Comparison of ENCODE assay signal across 14 cellular contexts in genomic region chr20:31671324-31671723, GRCh38. TPM values are rescaled to one million over a fixed set of nuclear protein-coding genes. Genes with fewer than 3 reads are reported as not detected.
DNase-seq lines count a peak whose midpoint lies in the region; ATAC-seq and TF ChIP-seq lines count a peak whose summit lies in the region.
"Had no signal": no experiment of that assay in that cellular context is flagged by ENCODE, and none has a peak within 500 bp of the region (broad histone marks: within the 10 kb centered on the region; RNA-seq: fewer than 3 reads in every experiment).

No MANE protein-coding gene starts in this region.

- H3K27me3 ChIP-seq in left lung, result no peaks in the 10 kb centered on the region
- H3K27me3 ChIP-seq: brain microvascular endothelial cell had no signal

- peak overlapping the region; percentile 38 for H3K27ac ChIP-seq in KOPT-K1 (ENCODE audit: low read depth, low read length, poor library complexity, severe bottlenecking)
- peak overlapping the region; percentile 57 to 75 for H3K27ac ChIP-seq in left lung
- H3K27ac ChIP-seq: brain microvascular endothelial cell, GM23248 had no signal

- DNase-seq in activated naive CD4-positive, alpha-beta T cell treated with anti-CD3 and anti-CD28 coated beads, Interleukin-2, amount 50 U/mL, for 72 hours (ENCODE audit: low spot score in 2 of 2), result no peak
- no peak for DNase-seq in left lung
- no peak for DNase-seq in stimulated activated naive B cell treated with anti-CD40 and anti-IgM and Interleukin-4, amounts not matched to agents 10 μg/mL and 1 μg/mL and 100 μg/mL, for 72 hours
- no peak for DNase-seq in CD1c-positive myeloid dendritic cell (ENCODE audit: extremely low spot score)
- DNase-seq in NCI-H1092 treated with DMSO at 0.1 percent for 48 hours (lab: John Stamatoyannopoulos, UW), result no peak
- no peak for DNase-seq in DMS79 treated with DMSO at 0.1 percent for 48 hours (lab: John Stamatoyannopoulos, UW)
- DNase-seq: activated CD4-positive, alpha-beta T cell treated with anti-CD3 and anti-CD28 coated beads, Interleukin-2, amount 50 U/mL, for 1 hour; EL; GM23248; SHP77 treated with DMSO at 0.1 percent for 48 hours had no signal

- no peaks in the 10 kb centered on the region for H3K27me3 Mint-ChIP-seq in stimulated activated naive B cell treated with anti-CD40 and anti-IgM and Interleukin-4, amounts not matched to agents 10 μg/mL and 1 μg/mL and 100 μg/mL, for 72 hours

- H3K9me3 Mint-ChIP-seq in activated naive CD4-positive, alpha-beta T cell treated with anti-CD3 and anti-CD28 coated beads, Interleukin-2, amount 50 U/mL, for 72 hours, result no peaks in the 10 kb centered on the region
- H3K9me3 Mint-ChIP-seq in stimulated activated naive B cell treated with anti-CD40 and anti-IgM and Interleukin-4, amounts not matched to agents 10 μg/mL and 1 μg/mL and 100 μg/mL, for 72 hours, result no peaks in the 10 kb centered on the region

- ATAC-seq in activated naive CD4-positive, alpha-beta T cell treated with anti-CD3 and anti-CD28 coated beads, Interleukin-2, amount 50 U/mL, for 72 hours, result no peak
- ATAC-seq in left lung, result no peak
- no peak for ATAC-seq in stimulated activated naive B cell treated with anti-CD40 and anti-IgM and Interleukin-4, amounts not matched to agents 10 μg/mL and 1 μg/mL and 100 μg/mL, for 72 hours (replicated peaks)
- ATAC-seq in SK-N-SH treated with all-trans-retinoic acid at 6 μM for 48 hours, result no peak

- peaks cover 66% of the 10 kb centered on the region for H3K36me3 ChIP-seq in KOPT-K1 (ENCODE audit: insufficient read depth, low read length)
- peaks cover 0 to 24% of the 10 kb centered on the region in 2 donors for H3K36me3 ChIP-seq in left lung

- H3K9me3 ChIP-seq in KOPT-K1 (ENCODE audit: insufficient read depth, low read length, poor library complexity, severe bottlenecking) (no peaks in the 10 kb centered on the region), left lung (no peaks in the 10 kb centered on the region)

- H3K4me3 ChIP-seq in left lung, result no peak overlapping the region
- H3K4me3 ChIP-seq: GM23248 had no signal

- H3K4me1 ChIP-seq in left lung, result peaks cover 71 to 99% of the 10 kb centered on the region in 2 donors

- intact Hi-C loops in left lung (cut with DNase I), result no loop called here

- H3K27ac Mint-ChIP-seq in activated naive CD4-positive, alpha-beta T cell treated with anti-CD3 and anti-CD28 coated beads, Interleukin-2, amount 50 U/mL, for 72 hours, result peak overlapping the region; percentile 55 to 99
- peak overlapping the region; percentile 74 for H3K27ac Mint-ChIP-seq in stimulated activated naive B cell treated with anti-CD40 and anti-IgM and Interleukin-4, amounts not matched to agents 10 μg/mL and 1 μg/mL and 100 μg/mL, for 72 hours

- H3K4me3 Mint-ChIP-seq in stimulated activated naive B cell treated with anti-CD40 and anti-IgM and Interleukin-4, amounts not matched to agents 10 μg/mL and 1 μg/mL and 100 μg/mL, for 72 hours, result no peak overlapping the region

- H3K4me1 Mint-ChIP-seq in stimulated activated naive B cell treated with anti-CD40 and anti-IgM and Interleukin-4, amounts not matched to agents 10 μg/mL and 1 μg/mL and 100 μg/mL, for 72 hours, result peaks cover 55 to 79% of the 10 kb centered on the region in 2 donors

- peaks cover 37 to 59% of the 10 kb centered on the region in 2 donors for H3K36me3 Mint-ChIP-seq in activated naive CD4-positive, alpha-beta T cell treated with anti-CD3 and anti-CD28 coated beads, Interleukin-2, amount 50 U/mL, for 72 hours
- peaks cover 57 to 79% of the 10 kb centered on the region in 2 donors for H3K36me3 Mint-ChIP-seq in stimulated activated naive B cell treated with anti-CD40 and anti-IgM and Interleukin-4, amounts not matched to agents 10 μg/mL and 1 μg/mL and 100 μg/mL, for 72 hours

- no peak for TF ChIP-seq CTCF in left lung (IDR thresholded peaks at IDR 0.05)

TF ChIP-seq in SK-N-SH treated with all-trans-retinoic acid at 6 μM for 48 hours, 23 proteins besides CTCF, POLR2A, EP300 and RAD21:
- TF ChIP-seq RARB (CRISPR knock-in tag; IDR thresholded peaks at IDR 0.05) (no peak), ZNF8 (CRISPR knock-in tag; IDR thresholded peaks at IDR 0.05) (no peak)

RNA-seq across cellular contexts. Expression of gene COX4I2, which starts 33.6 kb away (rescaled TPM):
- total RNA-seq in activated naive CD4-positive, alpha-beta T cell treated with anti-CD3 and anti-CD28 coated beads, Interleukin-2, amount 50 U/mL, for 72 hours, result not detected
- total RNA-seq in left lung, result 10 to 100 TPM; 13.5 to 15.7 TPM
- total RNA-seq: fibroblast of villous mesenchyme, GM23248 had no signal

RNA-seq across cellular contexts. Expression of gene BCL2L1, which starts 51.3 kb away (rescaled TPM):
- total RNA-seq in activated naive CD4-positive, alpha-beta T cell treated with anti-CD3 and anti-CD28 coated beads, Interleukin-2, amount 50 U/mL, for 72 hours, result 100 to 1,000 TPM in 1 of 2 donors, 10 to 100 TPM in 1; 86.6 to 143 TPM
- 100 to 1,000 TPM; 122 to 181 TPM for total RNA-seq in left lung

Comparison
In these comparisons a context has a peak if more than half of its experiments do, and no peak if none do; other contexts are left out.
1. RNA of gene COX4I2, which starts 33.6 kb away (total RNA-seq): 13.5 to 15.7 TPM in left lung; not detected in activated naive CD4-positive, alpha-beta T cell treated with anti-CD3 and anti-CD28 coated beads, Interleukin-2, amount 50 U/mL, for 72 hours; every median in the first group is over 10 times any median in the second.